1 cellular context compared by ENCODE assay signal in genomic region chr21:9739240-9739639, GRCh38.
TF ChIP-seq lines count a peak whose summit lies in the region.

No MANE protein-coding gene starts in this region.

TF ChIP-seq in GM23338, 12 proteins besides CTCF, POLR2A, EP300 and RAD21 (continued from another document):
- TF ChIP-seq ZNF462 (CRISPR knock-in tag; IDR thresholded peaks at IDR 0.05) (no peak), ZNF114 (CRISPR knock-in tag; IDR thresholded peaks at IDR 0.05) (no peak), CREB1 (CRISPR knock-in tag; IDR thresholded peaks at IDR 0.05; ENCODE audit: low read depth) (no peak), REST (IDR thresholded peaks at IDR 0.05; ENCODE audit: unreplicated experiment) (no peak), NANOG (IDR thresholded peaks at IDR 0.05; ENCODE audit: borderline replicate concordance) (no peak), EZH2phosphoT487 (IDR thresholded peaks at IDR 0.05; ENCODE audit: unreplicated experiment) (no peak), JUNB (IDR thresholded peaks at IDR 0.05; ENCODE audit: unreplicated experiment) (no peak)
